Comparison of ENCODE assay signal across 13 cellular contexts in genomic region chr15:82159922-82160321, GRCh38.
DNase-seq lines count a peak whose midpoint lies in the region; ATAC-seq, FAIRE-seq and TF ChIP-seq lines count a peak whose summit lies in the region.
"Had no signal": no experiment of that assay in that cellular context is flagged by ENCODE, and none has a peak within 500 bp of the region (broad histone marks: within the 10 kb centered on the region; RNA-seq: fewer than 3 reads in every experiment).

No MANE protein-coding gene starts in this region.

- H3K9me3 Mint-ChIP-seq in WTC11: no peaks in the 10 kb centered on the region
- H3K9me3 Mint-ChIP-seq: activated naive CD4-positive, alpha-beta T cell treated with anti-CD3 and anti-CD28 coated beads, Interleukin-2, amount 10 ng/mL, durations not matched to agents 7 days and 5 days; stimulated activated naive B cell treated with anti-CD40 and anti-IgM and Interleukin-4, amounts not matched to agents 10 μg/mL and 1 μg/mL and 100 μg/mL, for 72 hours had no signal

- peaks cover 0 to 19% of the 10 kb centered on the region in 2 donors for H3K36me3 ChIP-seq in gastrocnemius medialis

- H3K27ac Mint-ChIP-seq in WTC11: no peak overlapping the region
- H3K27ac Mint-ChIP-seq: activated naive CD4-positive, alpha-beta T cell treated with anti-CD3 and anti-CD28 coated beads, Interleukin-2, amount 10 ng/mL, durations not matched to agents 7 days and 5 days; stimulated activated naive B cell treated with anti-CD40 and anti-IgM and Interleukin-4, amounts not matched to agents 10 μg/mL and 1 μg/mL and 100 μg/mL, for 72 hours had no signal

- no peaks in the 10 kb centered on the region for H3K27me3 Mint-ChIP-seq in WTC11 (ENCODE audit: low read depth)
- H3K27me3 Mint-ChIP-seq: activated naive CD4-positive, alpha-beta T cell treated with anti-CD3 and anti-CD28 coated beads, Interleukin-2, amount 10 ng/mL, durations not matched to agents 7 days and 5 days; stimulated activated naive B cell treated with anti-CD40 and anti-IgM and Interleukin-4, amounts not matched to agents 10 μg/mL and 1 μg/mL and 100 μg/mL, for 72 hours had no signal

- peak; percentile 98 for FAIRE-seq in H54 (lab: Jason Lieb, UNC)

- CTCF ChIA-PET in WTC11 (lab: Charles Lee): interaction anchor here (1.0 to 1.8 kb wide), 2 partner anchors 38 to 51 kb away, joined by 3 to 4 read pairs; no protein-coding TSS in a partner anchor

- no peaks in the 10 kb centered on the region for H3K9me3 ChIP-seq in gastrocnemius medialis

- ATAC-seq in WTC11: peak; percentile 44; the same call in 1 of the 2 replicates
- peak; percentile 45 to 51 for ATAC-seq in gastrocnemius medialis
- ATAC-seq in GM18909 (IDR thresholded peaks at IDR 0.05; ENCODE audit: poor library complexity, unreplicated experiment): no peak
- no peak for ATAC-seq in Right ventricle myocardium superior (ENCODE audit: poor library complexity)
- ATAC-seq: stimulated activated naive B cell treated with anti-CD40 and anti-IgM and Interleukin-4, amounts not matched to agents 10 μg/mL and 1 μg/mL and 100 μg/mL, for 72 hours had no signal

- peaks cover 12% of the 10 kb centered on the region for H3K36me3 Mint-ChIP-seq in WTC11

- H3K27me3 ChIP-seq in gastrocnemius medialis: no peaks in the 10 kb centered on the region

- POLR2A ChIA-PET in WTC11 (lab: Charles Lee): no interaction called here

- in situ Hi-C loops in gastrocnemius medialis (cut with MboI; ENCODE audit: low sequenced_read_pairs in 4 of 4): no loop called here

- no peaks in the 10 kb centered on the region for H3K4me1 ChIP-seq in gastrocnemius medialis

- no peak for TF ChIP-seq CTCF in WTC11 (IDR thresholded peaks at IDR 0.05)
- no peak for TF ChIP-seq CTCF in fibroblast of villous mesenchyme (IDR thresholded peaks at IDR 0.05; ENCODE audit: insufficient read depth, low read depth, low read length)
- no peak for TF ChIP-seq CTCF in gastrocnemius medialis (IDR thresholded peaks at IDR 0.05 in 4 of 5, conservative IDR thresholded peaks at IDR 0.05 in 1 of 5)

- DNase-seq in H54 (ENCODE audit: insufficient read length, low spot score) (peak; percentile 29), WTC11 (ENCODE audit: low spot score) (no peak), fibroblast of villous mesenchyme (ENCODE audit: low read depth) (peak; percentile 84), gastrocnemius medialis (no peak), COLO829 (ENCODE audit: low spot score) (no peak), Right ventricle myocardium superior (no peak), retina (no peak)
- DNase-seq: activated CD4-positive, alpha-beta T cell treated with anti-CD3 and anti-CD28 coated beads for 4 hours; activated naive CD4-positive, alpha-beta T cell treated with anti-CD3 and anti-CD28 coated beads, Interleukin-2, amount 10 ng/mL, durations not matched to agents 7 days and 5 days; DND-41; stimulated activated CD4-positive, alpha-beta T cell treated with anti-CD3 and anti-CD28 coated beads, Interleukin-12 subunit alpha, Interleukin-12 subunit beta, amount 100 ng/mL, for 4 hours; stimulated activated naive B cell treated with anti-CD40 and anti-IgM and Interleukin-4, amounts not matched to agents 10 μg/mL and 1 μg/mL and 100 μg/mL, for 72 hours had no signal

- no peak overlapping the region for H3K4me3 Mint-ChIP-seq in WTC11
- H3K4me3 Mint-ChIP-seq: activated naive CD4-positive, alpha-beta T cell treated with anti-CD3 and anti-CD28 coated beads, Interleukin-2, amount 10 ng/mL, durations not matched to agents 7 days and 5 days; stimulated activated naive B cell treated with anti-CD40 and anti-IgM and Interleukin-4, amounts not matched to agents 10 μg/mL and 1 μg/mL and 100 μg/mL, for 72 hours had no signal

- TF ChIP-seq POLR2A in H54 (IDR thresholded peaks at IDR 0.05; ENCODE audit: low read depth, low read length) (no peak), gastrocnemius medialis (IDR thresholded peaks at IDR 0.05) (no peak)

- H3K4me3 ChIP-seq in fibroblast of villous mesenchyme (ENCODE audit: low read depth, low read length): no peak overlapping the region
- no peak overlapping the region for H3K4me3 ChIP-seq in gastrocnemius medialis

- no peaks in the 10 kb centered on the region for H3K4me1 Mint-ChIP-seq in WTC11

- intact Hi-C loops in gastrocnemius medialis (cut with DNase I; ENCODE audit: low total_unique reads) (no loop called here), Right ventricle myocardium superior (cut with DNase I) (no loop called here)

- no peak overlapping the region for H3K27ac ChIP-seq in gastrocnemius medialis

TF ChIP-seq in WTC11, 78 proteins besides CTCF, POLR2A, EP300 and RAD21:
- no peak for TF ChIP-seq MYBL2 (CRISPR knock-in tag; IDR thresholded peaks at IDR 0.05)
- TF ChIP-seq MAX (CRISPR knock-in tag; IDR thresholded peaks at IDR 0.05): no peak

Comparison
In these comparisons a context has a peak if more than half of its experiments do, and no peak if none do; other contexts are left out.
1. DNase-seq: peak in H54 (single experiment) and fibroblast of villous mesenchyme (single experiment); none in WTC11 (single experiment), gastrocnemius medialis (0 of 2), COLO829 (single experiment), Right ventricle myocardium superior (single experiment) and retina (single experiment).
2. ATAC-seq: peak in WTC11 (single experiment) and gastrocnemius medialis (2 of 2); none in GM18909 (single experiment) and Right ventricle myocardium superior (single experiment).